In genomic region chr12:110950867-110951266, GRCh38 we compare ENCODE assay signal across 1 cellular context. TPM values are rescaled to one million over a fixed set of nuclear protein-coding genes. Genes with fewer than 3 reads are reported as not detected.
"Had no signal": no experiment of that assay in that cellular context is flagged by ENCODE, and none has a peak within 500 bp of the region (broad histone marks: within the 10 kb centered on the region; RNA-seq: fewer than 3 reads in every experiment).

No MANE protein-coding gene starts in this region.

RNA-seq across cellular contexts. Expression of gene MYL2, which starts 30.5 kb away (rescaled TPM):
- total RNA-seq: G401 had no signal
